1 cellular context compared by ENCODE assay signal in the genomic region with DNA sequence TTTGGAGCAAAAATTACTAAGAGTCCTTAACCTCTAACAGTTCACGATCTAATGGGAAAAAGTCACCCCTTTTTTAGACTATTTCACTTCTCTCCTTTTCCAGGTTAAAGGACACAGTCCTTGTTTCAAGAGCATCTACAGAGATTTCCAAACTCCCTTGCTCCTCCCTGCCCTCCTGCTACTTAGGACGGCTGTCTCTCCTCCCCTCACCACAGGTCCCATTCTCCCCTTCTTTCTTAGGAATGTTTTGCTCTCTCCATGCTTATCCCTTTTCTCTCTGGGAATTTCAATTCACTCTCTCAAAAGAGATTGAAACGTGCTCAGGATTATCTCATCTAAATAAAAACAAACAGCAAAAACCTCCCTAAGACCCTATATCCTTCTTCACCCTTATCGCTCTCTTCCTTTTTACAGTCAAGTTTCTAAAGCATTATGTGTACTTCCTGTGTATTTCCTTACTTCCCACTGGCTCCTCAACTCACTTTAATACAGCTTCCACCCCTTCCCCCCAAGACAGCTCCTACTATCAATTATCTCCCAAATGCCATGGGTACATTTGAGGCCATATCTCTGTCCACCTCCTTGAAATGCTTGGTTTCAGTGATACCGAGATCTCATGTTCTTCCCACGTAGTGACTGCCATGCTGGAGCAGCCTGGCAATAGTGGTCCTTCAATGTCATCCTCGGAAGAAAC.
TF ChIP-seq lines count a peak whose summit lies in the region.

No MANE protein-coding gene starts in this region.

TF ChIP-seq in H1, 55 proteins besides CTCF, POLR2A, EP300 and RAD21:
- no peak for TF ChIP-seq TCF12 (IDR thresholded peaks at IDR 0.05; ENCODE audit: low read depth, low read length)
- TF ChIP-seq E2F6 (IDR thresholded peaks at IDR 0.05) = no peak
- 0 out of 2 replicates have a peak, but pooled peaks have one; percentile 32 for TF ChIP-seq TEAD4 (IDR thresholded peaks at IDR 0.05; ENCODE audit: low read depth, low read length)
- TF ChIP-seq NRF1 (IDR thresholded peaks at IDR 0.05; ENCODE audit: low read depth, low read length) = no peak
- TF ChIP-seq TBP (IDR thresholded peaks at IDR 0.05; ENCODE audit: low read depth, low read length) = no peak
TF ChIP-seq in H1: peak in this region for 1.
